ENCODE assay signal across 28 cellular contexts in genomic region chr2:24189551-24189950, GRCh38. TPM values are rescaled to one million over a fixed set of nuclear protein-coding genes. Genes with fewer than 3 reads are reported as not detected.
"Had no signal": no experiment of that assay in that cellular context is flagged by ENCODE, and none has a peak within 500 bp of the region (broad histone marks: within the 10 kb centered on the region; RNA-seq: fewer than 3 reads in every experiment).

No MANE protein-coding gene starts in this region.

- FAIRE-seq: endometrium, keratinocyte had no signal

- H3K4me3 Mint-ChIP-seq: naive B cell; natural killer cell treated with Interleukin-12 subunit alpha and Interleukin-12 subunit beta and Interleukin-15 and Interleukin-18, amount 100 ng/mL, for 72 hours; stimulated activated naive CD8-positive, alpha-beta T cell treated with anti-CD3 and anti-CD28 coated beads, Interleukin-15, amount 100 ng/mL, for 72 hours had no signal

- H3K4me3 ChIP-seq: coronary artery, esophagus squamous epithelium, lower lobe of right lung, mucosa of descending colon, smooth muscle cell, suprapubic skin, transverse colon, vagina had no signal

- H2AFZ ChIP-seq: parathyroid adenoma had no signal

- H3K4me2 ChIP-seq: smooth muscle cell had no signal

- H3K79me2 ChIP-seq: parathyroid adenoma had no signal

- ATAC-seq: left ventricle myocardium superior; lower lobe of right lung; mucosa of descending colon; natural killer cell treated with Interleukin-12 subunit alpha and Interleukin-12 subunit beta and Interleukin-15 and Interleukin-18, amount 100 ng/mL, for 72 hours; sciatic nerve; stimulated activated naive CD8-positive, alpha-beta T cell treated with anti-CD3 and anti-CD28 coated beads, Interleukin-15, amount 100 ng/mL, for 72 hours had no signal

- H3K9me3 Mint-ChIP-seq: natural killer cell treated with Interleukin-12 subunit alpha and Interleukin-12 subunit beta and Interleukin-15 and Interleukin-18, amount 100 ng/mL, for 72 hours had no signal

- H3K9ac ChIP-seq: parathyroid adenoma had no signal

- H3K36me3 Mint-ChIP-seq: natural killer cell treated with Interleukin-12 subunit alpha and Interleukin-12 subunit beta and Interleukin-15 and Interleukin-18, amount 100 ng/mL, for 72 hours had no signal

- H3K27ac Mint-ChIP-seq: natural killer cell treated with Interleukin-12 subunit alpha and Interleukin-12 subunit beta and Interleukin-15 and Interleukin-18, amount 100 ng/mL, for 72 hours; progenitor cell of endocrine pancreas; stimulated activated naive CD8-positive, alpha-beta T cell treated with anti-CD3 and anti-CD28 coated beads, Interleukin-15, amount 100 ng/mL, for 72 hours had no signal

- H3K27me3 Mint-ChIP-seq: naive B cell; stimulated activated naive CD8-positive, alpha-beta T cell treated with anti-CD3 and anti-CD28 coated beads, Interleukin-15, amount 100 ng/mL, for 72 hours had no signal

- H3K36me3 ChIP-seq: esophagus squamous epithelium, lower lobe of right lung, suprapubic skin, transverse colon, vagina had no signal

- H3K9me3 ChIP-seq: lower lobe of right lung, mucosa of descending colon, suprapubic skin, transverse colon, vagina had no signal

- H3K4me1 ChIP-seq: esophagus squamous epithelium, lower lobe of right lung, parathyroid adenoma, suprapubic skin, transverse colon, vagina had no signal

- H3K4me1 Mint-ChIP-seq: naive B cell; stimulated activated naive CD8-positive, alpha-beta T cell treated with anti-CD3 and anti-CD28 coated beads, Interleukin-15, amount 100 ng/mL, for 72 hours had no signal

- H3K27me3 ChIP-seq: esophagus squamous epithelium, suprapubic skin, transverse colon, vagina had no signal

- DNase-seq: dermis blood vessel endothelial cell; effector memory CD4-positive, alpha-beta T cell; erythroblast; esophagus squamous epithelium; foreskin melanocyte; hypothalamus; left ventricle myocardium superior; lower lobe of right lung; mucosa of descending colon; naive B cell; occipital lobe; stimulated activated CD4-positive, alpha-beta T cell treated with anti-CD3 and anti-CD28 coated beads, Interleukin-12 subunit alpha, Interleukin-12 subunit beta, amount 100 ng/mL, for 4 hours; stimulated activated CD4-positive, alpha-beta T cell treated with anti-CD3 and anti-CD28 coated beads, Interleukin-1b, Interleukin-23, amount 100 ng/mL, for 48 hours; stimulated activated CD4-positive, alpha-beta T cell treated with anti-CD3 and anti-CD28 coated beads, Interleukin-4, amount 100 ng/mL, for 1 hour; stimulated activated CD8-positive, alpha-beta memory T cell treated with anti-CD3 and anti-CD28 coated beads, Interleukin-4, amount 100 ng/mL, for 48 hours; stimulated activated naive CD4-positive, alpha-beta T cell; stimulated activated naive CD8-positive, alpha-beta T cell treated with anti-CD3 and anti-CD28 coated beads, Interleukin-15, amount 100 ng/mL, for 72 hours; transverse colon had no signal

- H3K27ac ChIP-seq: coronary artery, esophagus squamous epithelium, lower lobe of right lung, parathyroid adenoma, suprapubic skin, transverse colon, vagina had no signal

RNA-seq across cellular contexts. Expression of gene FAM228A, which starts 14.7 kb away (rescaled TPM):
- total RNA-seq: dermis blood vessel endothelial cell, smooth muscle cell had no signal
- polyA plus RNA-seq: keratinocyte had no signal
